14 cellular contexts compared by ENCODE assay signal in the genomic region with DNA sequence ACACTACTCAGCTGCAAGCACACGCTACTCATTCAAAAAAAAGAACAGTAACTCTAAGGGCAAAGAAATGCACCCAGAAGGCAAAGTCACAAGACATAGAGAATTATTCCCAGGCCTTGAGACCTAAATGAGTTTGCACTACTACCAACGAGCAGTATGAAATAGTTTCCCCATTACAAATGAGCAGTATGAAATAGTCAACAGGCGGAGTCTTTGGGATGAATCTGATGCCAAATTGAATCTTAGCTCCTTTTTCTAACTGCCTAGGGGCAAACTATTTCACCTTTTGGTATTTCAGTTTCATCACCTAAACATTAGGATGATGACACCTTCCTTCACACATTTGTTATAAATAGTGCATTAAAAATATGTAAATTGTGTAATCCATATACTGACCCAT.
A peak's percentile ranks its signal among the peaks of the same experiment; 100 is the strongest.
DNase-seq lines count a peak whose midpoint lies in the region; ATAC-seq and TF ChIP-seq lines count a peak whose summit lies in the region.
"Had no signal": no experiment of that assay in that cellular context is flagged by ENCODE, and none has a peak within 500 bp of the region (broad histone marks: within the 10 kb centered on the region; RNA-seq: fewer than 3 reads in every experiment).

No MANE protein-coding gene starts in this region.

- H3K4me1 Mint-ChIP-seq in HFFc6 (ENCODE audit: low read depth) = peaks cover 44% of the 10 kb centered on the region
- H3K4me1 Mint-ChIP-seq in effector memory CD8-positive, alpha-beta T cell (ENCODE audit: low read depth in 2 of 2) = no peaks in the 10 kb centered on the region

- H3K27me3 Mint-ChIP-seq in HFFc6 (ENCODE audit: insufficient read depth) = no peaks in the 10 kb centered on the region; the same call in 1 of the 2 replicates
- H3K27me3 Mint-ChIP-seq in effector memory CD8-positive, alpha-beta T cell = no peaks in the 10 kb centered on the region

- H3K4me3 Mint-ChIP-seq in HFFc6 = no peak overlapping the region
- H3K4me3 Mint-ChIP-seq in effector memory CD8-positive, alpha-beta T cell = no peak overlapping the region

- intact Hi-C loops in cardiac septum (cut with DNase I) = no loop called here

- no peaks in the 10 kb centered on the region for H3K27me3 ChIP-seq in foreskin keratinocyte

- no peak overlapping the region for H3K27ac ChIP-seq in foreskin keratinocyte

- H3K4me3 ChIP-seq in choroid plexus epithelial cell (ENCODE audit: low read depth, low read length) = no peak overlapping the region

- H3K9me3 Mint-ChIP-seq in HFFc6 = no peaks in the 10 kb centered on the region
- peaks cover 7 to 12% of the 10 kb centered on the region in 2 donors for H3K9me3 Mint-ChIP-seq in effector memory CD8-positive, alpha-beta T cell

- TF ChIP-seq CTCF in HFFc6 (IDR thresholded peaks at IDR 0.05) = no peak
- no peak for TF ChIP-seq CTCF in choroid plexus epithelial cell (conservative IDR thresholded peaks at IDR 0.05; ENCODE audit: low read depth, low read length)
- no peak for TF ChIP-seq CTCF in foreskin keratinocyte (conservative IDR thresholded peaks at IDR 0.05)

- H3K27ac Mint-ChIP-seq in HFFc6 = no peak overlapping the region; the same call in 1 of the 2 replicates
- no peak overlapping the region for H3K27ac Mint-ChIP-seq in effector memory CD8-positive, alpha-beta T cell

- peaks cover 5% of the 10 kb centered on the region for H3K4me1 ChIP-seq in foreskin keratinocyte

- H3K36me3 Mint-ChIP-seq in HFFc6 (ENCODE audit: low read depth) = no peaks in the 10 kb centered on the region
- H3K36me3 Mint-ChIP-seq in effector memory CD8-positive, alpha-beta T cell (ENCODE audit: insufficient read depth) = no peaks in the 10 kb centered on the region

- peak; percentile 41 for ATAC-seq in foreskin keratinocyte
- ATAC-seq in effector memory CD8-positive, alpha-beta T cell (replicated peaks) = no peak

- DNase-seq in EH (ENCODE audit: low read depth) (peak; percentile 27), HFFc6 (peak; percentile 31), choroid plexus epithelial cell (ENCODE audit: low read depth) (peak; percentile 57), foreskin keratinocyte (peak; percentile 76 to 86), cardiac septum (ENCODE audit: low spot score) (no peak), HuH-7 (ENCODE audit: low spot score) (no peak)
- no peak for DNase-seq in effector CD8-positive, alpha-beta T cell (lab: John Stamatoyannopoulos, UW)
- no peak for DNase-seq in effector memory CD8-positive, alpha-beta T cell
- DNase-seq: C1 segment of cervical spinal cord, DMS 273 treated with DMSO at 0.1 percent for 48 hours, Karpas-422, NCI-H1417, NCI-H2029, NCI-H524 had no signal

Comparison
In these comparisons a context has a peak if more than half of its experiments do, and no peak if none do; other contexts are left out.
1. DNase-seq: peak in EH (single experiment), HFFc6 (single experiment), choroid plexus epithelial cell (single experiment) and foreskin keratinocyte (2 of 2); none in cardiac septum (single experiment), HuH-7 (single experiment), effector CD8-positive, alpha-beta T cell (single experiment) and effector memory CD8-positive, alpha-beta T cell (0 of 3).